ENCODE assay signal across 1 cellular context in genomic region chr1:173190101-173190895, GRCh38.
TF ChIP-seq lines count a peak whose summit lies in the region.

No MANE protein-coding gene starts in this region.

TF ChIP-seq in HEK293, 187 proteins besides CTCF, POLR2A, EP300 and RAD21 (continued from another document):
- TF ChIP-seq, protein P1, sequence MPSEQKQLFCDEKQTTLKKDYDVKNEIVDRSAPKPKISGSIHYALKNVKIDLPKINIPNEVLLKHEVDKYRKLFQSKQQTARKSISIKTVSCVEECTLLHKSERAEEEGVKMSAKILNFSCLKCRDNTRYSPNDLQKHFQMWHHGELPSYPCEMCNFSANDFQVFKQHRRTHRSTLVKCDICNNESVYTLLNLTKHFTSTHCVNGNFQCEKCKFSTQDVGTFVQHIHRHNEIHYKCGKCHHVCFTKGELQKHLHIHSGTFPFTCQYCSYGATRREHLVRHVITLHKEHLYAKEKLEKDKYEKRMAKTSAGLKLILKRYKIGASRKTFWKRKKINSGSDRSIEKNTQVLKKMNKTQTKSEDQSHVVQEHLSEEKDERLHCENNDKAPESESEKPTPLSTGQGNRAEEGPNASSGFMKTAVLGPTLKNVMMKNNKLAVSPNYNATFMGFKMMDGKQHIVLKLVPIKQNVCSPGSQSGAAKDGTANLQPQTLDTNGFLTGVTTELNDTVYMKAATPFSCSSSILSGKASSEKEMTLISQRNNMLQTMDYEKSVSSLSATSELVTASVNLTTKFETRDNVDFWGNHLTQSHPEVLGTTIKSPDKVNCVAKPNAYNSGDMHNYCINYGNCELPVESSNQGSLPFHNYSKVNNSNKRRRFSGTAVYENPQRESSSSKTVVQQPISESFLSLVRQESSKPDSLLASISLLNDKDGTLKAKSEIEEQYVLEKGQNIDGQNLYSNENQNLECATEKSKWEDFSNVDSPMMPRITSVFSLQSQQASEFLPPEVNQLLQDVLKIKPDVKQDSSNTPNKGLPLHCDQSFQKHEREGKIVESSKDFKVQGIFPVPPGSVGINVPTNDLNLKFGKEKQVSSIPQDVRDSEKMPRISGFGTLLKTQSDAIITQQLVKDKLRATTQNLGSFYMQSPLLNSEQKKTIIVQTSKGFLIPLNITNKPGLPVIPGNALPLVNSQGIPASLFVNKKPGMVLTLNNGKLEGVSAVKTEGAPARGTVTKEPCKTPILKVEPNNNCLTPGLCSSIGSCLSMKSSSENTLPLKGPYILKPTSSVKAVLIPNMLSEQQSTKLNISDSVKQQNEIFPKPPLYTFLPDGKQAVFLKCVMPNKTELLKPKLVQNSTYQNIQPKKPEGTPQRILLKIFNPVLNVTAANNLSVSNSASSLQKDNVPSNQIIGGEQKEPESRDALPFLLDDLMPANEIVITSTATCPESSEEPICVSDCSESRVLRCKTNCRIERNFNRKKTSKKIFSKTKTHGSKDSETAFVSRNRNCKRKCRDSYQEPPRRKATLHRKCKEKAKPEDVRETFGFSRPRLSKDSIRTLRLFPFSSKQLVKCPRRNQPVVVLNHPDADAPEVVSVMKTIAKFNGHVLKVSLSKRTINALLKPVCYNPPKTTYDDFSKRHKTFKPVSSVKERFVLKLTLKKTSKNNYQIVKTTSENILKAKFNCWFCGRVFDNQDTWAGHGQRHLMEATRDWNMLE (tag by site-specific recombination; conservative IDR thresholded peaks at IDR 0.05; ENCODE audit: low read depth): 0 out of 2 replicates have a peak, but pooled peaks have one; percentile 32
- TF ChIP-seq ZNF23 (tag by site-specific recombination; IDR thresholded peaks at IDR 0.05; ENCODE audit: borderline replicate concordance) (no peak), ZNF335 (tag by site-specific recombination; conservative IDR thresholded peaks at IDR 0.05) (peak; percentile 49), ZBTB1 (tag by site-specific recombination; IDR thresholded peaks at IDR 0.05) (no peak), ZSCAN16 (tag by site-specific recombination; IDR thresholded peaks at IDR 0.05) (no peak), ZNF214 (tag by site-specific recombination; IDR thresholded peaks at IDR 0.05; ENCODE audit: borderline replicate concordance) (no peak), ZEB2 (tag by site-specific recombination; IDR thresholded peaks at IDR 0.05) (0 out of 2 replicates have a peak, but pooled peaks have one; percentile 36), ZBTB20 (tag by site-specific recombination; IDR thresholded peaks at IDR 0.05) (peak; percentile 38; the same call in 1 of the 2 replicates), ZNF843 (tag by site-specific recombination; IDR thresholded peaks at IDR 0.05) (peak; percentile 60; the same call in 1 of the 2 replicates), ZBTB48 (tag by site-specific recombination; IDR thresholded peaks at IDR 0.05) (peak; percentile 89), ZSCAN4 (tag by site-specific recombination; IDR thresholded peaks at IDR 0.05) (no peak), KLF8 (tag by site-specific recombination; IDR thresholded peaks at IDR 0.05) (no peak), ZNF366 (tag by site-specific recombination; conservative IDR thresholded peaks at IDR 0.05) (0 out of 2 replicates have a peak, but pooled peaks have one; percentile 23), KLF9 (tag by site-specific recombination; IDR thresholded peaks at IDR 0.05; ENCODE audit: low read depth) (no peak), ZNF558 (tag by site-specific recombination; IDR thresholded peaks at IDR 0.05) (0 out of 2 replicates have a peak, but pooled peaks have one; percentile 27), ZFP69B (tag by site-specific recombination; IDR thresholded peaks at IDR 0.05) (0 out of 2 replicates have a peak, but pooled peaks have one; percentile 45), RBAK (tag by site-specific recombination; IDR thresholded peaks at IDR 0.05) (no peak), ZBTB17 (tag by site-specific recombination; IDR thresholded peaks at IDR 0.05) (0 out of 2 replicates have a peak, but pooled peaks have one; percentile 17), ZNF692 (tag by site-specific recombination; IDR thresholded peaks at IDR 0.05) (peak; percentile 59; the same call in 1 of the 2 replicates), PRDM10 (tag by site-specific recombination; IDR thresholded peaks at IDR 0.05) (peak; percentile 41), SP7 (tag by site-specific recombination; IDR thresholded peaks at IDR 0.05) (0 out of 2 replicates have a peak, but pooled peaks have one; percentile 19)
